Comparison of ENCODE assay signal across 11 cellular contexts in genomic region chr4:97153042-97153441, GRCh38.
DNase-seq lines count a peak whose midpoint lies in the region; ATAC-seq, FAIRE-seq and TF ChIP-seq lines count a peak whose summit lies in the region.
"Had no signal": no experiment of that assay in that cellular context is flagged by ENCODE, and none has a peak within 500 bp of the region (broad histone marks: within the 10 kb centered on the region; RNA-seq: fewer than 3 reads in every experiment).

No MANE protein-coding gene starts in this region.

- H3K4me3 ChIP-seq in kidney (ENCODE audit: low read length in 2 of 2), result no peak overlapping the region
- H3K4me3 ChIP-seq: left lung, testis had no signal

- H3K4me3 Mint-ChIP-seq in WTC11, result no peak overlapping the region
- H3K4me3 Mint-ChIP-seq: activated CD4-positive, alpha-beta memory T cell treated with anti-CD3 and anti-CD28 coated beads, Interleukin-2, amount 10 ng/mL, durations not matched to agents 7 days and 5 days had no signal

- no peaks in the 10 kb centered on the region for H3K27me3 Mint-ChIP-seq in WTC11 (ENCODE audit: low read depth)
- H3K27me3 Mint-ChIP-seq: activated CD4-positive, alpha-beta memory T cell treated with anti-CD3 and anti-CD28 coated beads, Interleukin-2, amount 10 ng/mL, durations not matched to agents 7 days and 5 days had no signal

- no peak for FAIRE-seq in kidney (lab: Jason Lieb, UNC)

- no peaks in the 10 kb centered on the region for H3K9me3 ChIP-seq in kidney (ENCODE audit: control insufficient read depth in 1 of 2, low read length in 2 of 2)
- H3K9me3 ChIP-seq: left lung, testis had no signal

- no peak overlapping the region for H3K9ac ChIP-seq in kidney (ENCODE audit: low read length in 2 of 2)

- peaks cover 30% of the 10 kb centered on the region for H3K4me1 Mint-ChIP-seq in WTC11
- H3K4me1 Mint-ChIP-seq: activated CD4-positive, alpha-beta memory T cell treated with anti-CD3 and anti-CD28 coated beads, Interleukin-2, amount 10 ng/mL, durations not matched to agents 7 days and 5 days had no signal

- POLR2A ChIA-PET in WTC11 (lab: Charles Lee), result no interaction called here

- no peaks in the 10 kb centered on the region for H3K9me3 Mint-ChIP-seq in WTC11
- H3K9me3 Mint-ChIP-seq: activated CD4-positive, alpha-beta memory T cell treated with anti-CD3 and anti-CD28 coated beads, Interleukin-2, amount 10 ng/mL, durations not matched to agents 7 days and 5 days had no signal

- no peak overlapping the region for H3K27ac ChIP-seq in kidney (ENCODE audit: low read depth in 2 of 2, low read length in 2 of 2)
- H3K27ac ChIP-seq: left lung, testis had no signal

- no peaks in the 10 kb centered on the region for H3K36me3 ChIP-seq in kidney (ENCODE audit: control insufficient read depth in 1 of 2, insufficient read depth in 2 of 2, low read length in 2 of 2)
- H3K36me3 ChIP-seq: left lung had no signal

- intact Hi-C loops in kidney (cut with DNase I), result no loop called here

- DNase-seq in D341Med (ENCODE audit: low spot score), result peak; percentile 33
- peak; percentile 37 for DNase-seq in LHCN-M2 (ENCODE audit: low read depth)
- DNase-seq in WTC11 (ENCODE audit: low spot score), result no peak
- no peak for DNase-seq in kidney
- no peak for DNase-seq in HCEC 1CT
- no peak for DNase-seq in activated effector memory CD4-positive, alpha-beta T cell treated with anti-CD3 and anti-CD28 coated beads, Interleukin-2, amount 50 U/mL, for 16 hours
- DNase-seq: activated CD4-positive, alpha-beta memory T cell treated with anti-CD3 and anti-CD28 coated beads, Interleukin-2, amount 10 ng/mL, durations not matched to agents 7 days and 5 days; left lung; testis had no signal

- peak; percentile 64 for ATAC-seq in WTC11
- ATAC-seq in GM21786 (IDR thresholded peaks at IDR 0.05; ENCODE audit: unreplicated experiment), result no peak
- no peak for ATAC-seq in HG02884 (IDR thresholded peaks at IDR 0.05; ENCODE audit: unreplicated experiment)
- ATAC-seq: left lung had no signal

- CTCF ChIA-PET in WTC11 (lab: Charles Lee), result interaction anchor here (0.6 to 2.1 kb wide), 18 partner anchors 9 to 893 kb away, joined by 3 to 8 read pairs (median 3); no protein-coding TSS in a partner anchor

- H3K27ac Mint-ChIP-seq in WTC11, result no peak overlapping the region
- H3K27ac Mint-ChIP-seq: activated CD4-positive, alpha-beta memory T cell treated with anti-CD3 and anti-CD28 coated beads, Interleukin-2, amount 10 ng/mL, durations not matched to agents 7 days and 5 days had no signal

- no peak for TF ChIP-seq CTCF in WTC11 (IDR thresholded peaks at IDR 0.05)
- TF ChIP-seq CTCF in kidney (IDR thresholded peaks at IDR 0.05; ENCODE audit: borderline replicate concordance, extremely low read depth, insufficient read depth), result peak; percentile 28

- H3K4me1 ChIP-seq in kidney (ENCODE audit: control insufficient read depth in 1 of 2, insufficient read depth in 1 of 2, low read depth in 1 of 2, low read length in 2 of 2), result no peaks in the 10 kb centered on the region
- H3K4me1 ChIP-seq: left lung, testis had no signal

- no peaks in the 10 kb centered on the region for H3K36me3 Mint-ChIP-seq in WTC11

TF ChIP-seq in WTC11, 78 proteins besides CTCF, POLR2A, EP300 and RAD21:
- TF ChIP-seq PRRX2 (CRISPR knock-in tag; IDR thresholded peaks at IDR 0.05), result no peak
- no peak for TF ChIP-seq MLX (CRISPR knock-in tag; IDR thresholded peaks at IDR 0.05)
- no peak for TF ChIP-seq ARID4B (CRISPR knock-in tag; IDR thresholded peaks at IDR 0.05; ENCODE audit: borderline replicate concordance)
- no peak for TF ChIP-seq SMAD3 (CRISPR knock-in tag; IDR thresholded peaks at IDR 0.05; ENCODE audit: borderline replicate concordance)
- TF ChIP-seq ATF6 (CRISPR knock-in tag; IDR thresholded peaks at IDR 0.05), result no peak
- no peak for TF ChIP-seq MYBL2 (CRISPR knock-in tag; IDR thresholded peaks at IDR 0.05)
- no peak for TF ChIP-seq TCF7 (CRISPR knock-in tag; IDR thresholded peaks at IDR 0.05; ENCODE audit: low read depth)
- no peak for TF ChIP-seq KAT7 (CRISPR knock-in tag; IDR thresholded peaks at IDR 0.05; ENCODE audit: borderline replicate concordance)

Comparison
In these comparisons a context has a peak if more than half of its experiments do, and no peak if none do; other contexts are left out.
1. DNase-seq: peak in D341Med (single experiment) and LHCN-M2 (single experiment); none in WTC11 (single experiment), kidney (single experiment), HCEC 1CT (single experiment) and activated effector memory CD4-positive, alpha-beta T cell treated with anti-CD3 and anti-CD28 coated beads, Interleukin-2, amount 50 U/mL, for 16 hours (single experiment).